In genomic region chr3:150764607-150765366, GRCh38 we compare ENCODE assay signal across 9 cellular contexts. TPM values are rescaled to one million over a fixed set of nuclear protein-coding genes. Genes with fewer than 3 reads are reported as not detected.
DNase-seq lines count a peak whose midpoint lies in the region; ATAC-seq and TF ChIP-seq lines count a peak whose summit lies in the region.
"Had no signal": no experiment of that assay in that cellular context is flagged by ENCODE, and none has a peak within 500 bp of the region (broad histone marks: within the 10 kb centered on the region; RNA-seq: fewer than 3 reads in every experiment).

No MANE protein-coding gene starts in this region.

- peak overlapping the region; percentile 98 for H3K4me3 Mint-ChIP-seq in T-helper 2 cell treated with Interferon-gamma antibody and Interleukin-4, amounts not matched to agents 5 μg/mL and 100 μg/mL, for 36 hours
- H3K4me3 Mint-ChIP-seq in WTC11 (peak overlapping the region; percentile 86; the same call in 1 of the 2 replicates), immature natural killer cell (peak overlapping the region in 4 of 5 donors; percentile 91 to 100 (median 97))

- no peak for TF ChIP-seq EP300 in stomach (IDR thresholded peaks at IDR 0.05)

- H3K27ac Mint-ChIP-seq in T-helper 2 cell treated with Interferon-gamma antibody and Interleukin-4, amounts not matched to agents 5 μg/mL and 100 μg/mL, for 36 hours = peak overlapping the region; percentile 100
- H3K27ac Mint-ChIP-seq in WTC11 = no peak overlapping the region
- peak overlapping the region; percentile 98 to 100 (median 100) for H3K27ac Mint-ChIP-seq in immature natural killer cell

- TF ChIP-seq POLR2A in stomach (IDR thresholded peaks at IDR 0.05) = no peak

- H3K36me3 Mint-ChIP-seq in T-helper 2 cell treated with Interferon-gamma antibody and Interleukin-4, amounts not matched to agents 5 μg/mL and 100 μg/mL, for 36 hours (ENCODE audit: low read depth) = peaks cover 15% of the 10 kb centered on the region
- H3K36me3 Mint-ChIP-seq in WTC11 = no peaks in the 10 kb centered on the region
- H3K36me3 Mint-ChIP-seq in immature natural killer cell = no peaks in the 10 kb centered on the region

- POLR2A ChIA-PET in WTC11 (lab: Charles Lee) = no interaction called here

- TF ChIP-seq CTCF in WTC11 (IDR thresholded peaks at IDR 0.05) (no peak), stomach (IDR thresholded peaks at IDR 0.05) (no peak), mucosa of descending colon (IDR thresholded peaks at IDR 0.05) (no peak)

- CTCF ChIA-PET in WTC11 (lab: Charles Lee) = interaction anchor here (2.8 to 3.6 kb wide), 2 partner anchors 14 to 23 kb away, joined by 14 to 23 read pairs; no protein-coding TSS in a partner anchor

- H3K27me3 Mint-ChIP-seq in T-helper 2 cell treated with Interferon-gamma antibody and Interleukin-4, amounts not matched to agents 5 μg/mL and 100 μg/mL, for 36 hours (ENCODE audit: low read depth) = no peaks in the 10 kb centered on the region
- H3K27me3 Mint-ChIP-seq in WTC11 (ENCODE audit: low read depth) (peaks cover 45% of the 10 kb centered on the region), immature natural killer cell (ENCODE audit: low read depth in 3 of 3) (peaks cover 10 to 15% (median 11%) of the 10 kb centered on the region in 3 donors)

- H3K9me3 Mint-ChIP-seq in T-helper 2 cell treated with Interferon-gamma antibody and Interleukin-4, amounts not matched to agents 5 μg/mL and 100 μg/mL, for 36 hours = no peaks in the 10 kb centered on the region
- H3K9me3 Mint-ChIP-seq in WTC11 (no peaks in the 10 kb centered on the region), immature natural killer cell (no peaks in the 10 kb centered on the region)

- peak overlapping the region in 4 of 5 donors; percentile 98 to 100 (median 98) for H3K27ac ChIP-seq in stomach

- no peak for DNase-seq in T-helper 2 cell treated with Interferon-gamma antibody and Interleukin-4, amounts not matched to agents 5 μg/mL and 100 μg/mL, for 36 hours (ENCODE audit: low spot score)
- DNase-seq in T-helper 2 cell = no peak
- no peak for DNase-seq in WTC11 (ENCODE audit: low spot score)
- DNase-seq in immature natural killer cell = no peak
- no peak for DNase-seq in stomach
- DNase-seq in COR-L47 (lab: John Stamatoyannopoulos, UW) = no peak
- DNase-seq in mucosa of descending colon = no peak
- no peak for DNase-seq in left ventricle myocardium superior

- H3K36me3 ChIP-seq in stomach (no peaks in the 10 kb centered on the region), mucosa of descending colon (ENCODE audit: low read depth) (no peaks in the 10 kb centered on the region)

- no peak for ATAC-seq in WTC11
- ATAC-seq in mucosa of descending colon = no peak
- ATAC-seq in left ventricle myocardium superior = no peak

- intact Hi-C loops in stomach (cut with DNase I; ENCODE audit: low total_unique reads) = no loop called here
- intact Hi-C loops in mucosa of descending colon (cut with DNase I, micrococcal nuclease) = no loop called here
- intact Hi-C loops in left ventricle myocardium superior (cut with micrococcal nuclease) = no loop called here

- H3K27me3 ChIP-seq in stomach = no peaks in the 10 kb centered on the region
- H3K27me3 ChIP-seq: right atrium auricular region had no signal

- WGBS in stomach, 5 donors = 65 to 72% (median 66%) methylated on average over 6 of the region's 6 CpGs

- H3K4me3 ChIP-seq in stomach = peak overlapping the region in 2 of 4 donors; percentile 67 to 79
- no peak overlapping the region for H3K4me3 ChIP-seq in mucosa of descending colon

- peaks cover 12 to 29% (median 27%) of the 10 kb centered on the region in 4 donors for H3K4me1 ChIP-seq in stomach
- peaks cover 33% of the 10 kb centered on the region for H3K4me1 ChIP-seq in mucosa of descending colon (ENCODE audit: low read depth)

- H3K9me3 ChIP-seq in stomach (no peaks in the 10 kb centered on the region), mucosa of descending colon (no peaks in the 10 kb centered on the region)
- H3K9me3 ChIP-seq: right atrium auricular region had no signal

- peaks cover 31% of the 10 kb centered on the region for H3K4me1 Mint-ChIP-seq in T-helper 2 cell treated with Interferon-gamma antibody and Interleukin-4, amounts not matched to agents 5 μg/mL and 100 μg/mL, for 36 hours (ENCODE audit: low read depth)
- peaks cover 42% of the 10 kb centered on the region for H3K4me1 Mint-ChIP-seq in WTC11
- peaks cover 34 to 41% of the 10 kb centered on the region in 2 donors for H3K4me1 Mint-ChIP-seq in immature natural killer cell

TF ChIP-seq in WTC11, 78 proteins besides CTCF, POLR2A, EP300 and RAD21:
- no peak for TF ChIP-seq MAX (CRISPR knock-in tag; IDR thresholded peaks at IDR 0.05)
- no peak for TF ChIP-seq FOXP4 (CRISPR knock-in tag; IDR thresholded peaks at IDR 0.05)
- TF ChIP-seq ATF2 (CRISPR knock-in tag; IDR thresholded peaks at IDR 0.05; ENCODE audit: borderline replicate concordance, low read depth) = no peak
- TF ChIP-seq ZNF219 (CRISPR knock-in tag; IDR thresholded peaks at IDR 0.05; ENCODE audit: borderline replicate concordance) = no peak
- TF ChIP-seq RELA (CRISPR knock-in tag; IDR thresholded peaks at IDR 0.05; ENCODE audit: borderline replicate concordance) = no peak
- TF ChIP-seq ZNF121 (CRISPR knock-in tag; IDR thresholded peaks at IDR 0.05) = no peak
- no peak for TF ChIP-seq STAT6 (CRISPR knock-in tag; conservative IDR thresholded peaks at IDR 0.05; ENCODE audit: low read depth)
- TF ChIP-seq FOXP1 (CRISPR knock-in tag; IDR thresholded peaks at IDR 0.05; ENCODE audit: borderline replicate concordance) = no peak

RNA-seq across cellular contexts. Expression of gene SIAH2, which starts 1.8 kb away (rescaled TPM):
- 15.8 to 17.1 TPM (median 15.9 TPM) in 3 replicates for total RNA-seq in WTC11 (2021)
- polyA plus RNA-seq in immature natural killer cell = 10 to 100 TPM; 22.7 to 29.1 (median 25.5) TPM
- total RNA-seq in stomach = 10 to 100 TPM; 13.8 to 36.6 (median 26.6) TPM
- 10 to 100 TPM; 14.9 to 18.6 (median 17.2) TPM for polyA plus RNA-seq in stomach
- total RNA-seq in mucosa of descending colon = 10 to 100 TPM; 17.2 to 31.8 (median 23.5) TPM
- 23.2 TPM for total RNA-seq in left ventricle myocardium superior
